ENCODE assay signal across 8 cellular contexts in the genomic region with DNA sequence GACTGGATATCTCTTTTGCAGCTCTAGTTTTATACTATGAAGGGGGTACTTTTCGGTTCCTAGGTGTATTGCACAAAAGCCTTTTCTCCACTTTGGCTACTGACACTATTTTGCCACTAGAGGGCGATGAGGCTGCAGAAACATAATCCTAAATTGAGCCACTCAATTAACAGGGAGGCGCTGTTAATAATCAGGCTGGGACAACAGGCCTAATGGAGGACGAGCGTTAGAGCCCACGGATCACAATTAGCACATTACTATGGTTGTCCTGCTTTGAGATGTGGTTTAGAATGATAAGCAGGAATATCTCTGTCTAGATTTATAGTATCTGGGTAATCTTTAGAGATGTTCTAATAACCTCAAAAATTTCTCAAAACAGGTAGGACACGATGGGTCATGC.
DNase-seq lines count a peak whose midpoint lies in the region; ATAC-seq and TF ChIP-seq lines count a peak whose summit lies in the region.

No MANE protein-coding gene starts in this region.

- peak; percentile 70 for ATAC-seq in GM23338

- TF ChIP-seq CTCF in GM10248 (IDR thresholded peaks at IDR 0.05; ENCODE audit: control extremely low read depth, extremely low read depth, low read depth, missing control alignments) (peak; percentile 92), GM23338 (conservative IDR thresholded peaks at IDR 0.05; ENCODE audit: low read depth in 2 of 2) (peak; percentile 95 to 99), glutamatergic neuron (IDR thresholded peaks at IDR 0.05; ENCODE audit: partially characterized antibody, unreplicated experiment) (peak; percentile 90)

- H2AFZ ChIP-seq in GM23338: no peak overlapping the region

- H3K27ac Mint-ChIP-seq in GM23338: no peak overlapping the region
- H3K27ac Mint-ChIP-seq in glutamatergic neuron (ENCODE audit: unreplicated experiment): no peak overlapping the region

- H3K4me1 Mint-ChIP-seq in GM23338: peaks cover 31% of the 10 kb centered on the region
- H3K4me1 Mint-ChIP-seq in glutamatergic neuron (ENCODE audit: low read depth, unreplicated experiment): peaks cover 10% of the 10 kb centered on the region

- peaks cover 41% of the 10 kb centered on the region for H3K4me1 ChIP-seq in GM23338 (ENCODE audit: insufficient read depth)

- no peaks in the 10 kb centered on the region for H3K79me2 ChIP-seq in GM23338 (replicated peaks; ENCODE audit: insufficient read depth)

- no peaks in the 10 kb centered on the region for H3K36me3 ChIP-seq in GM23338 (ENCODE audit: insufficient read depth)

- H3K4me2 ChIP-seq in GM23338: no peak overlapping the region

- POLR2A ChIA-PET in GM10248 (lab: Yijun Ruan, JAX): interaction anchor here (4.7 kb wide), 1 partner anchor 62 kb away, joined by 31 read pairs; a partner anchor contains a TSS

- no peak overlapping the region for H3K27ac ChIP-seq in GM23338 (ENCODE audit: low read depth)

- H3K4me3 Mint-ChIP-seq in GM23338: no peak overlapping the region
- H3K4me3 Mint-ChIP-seq in glutamatergic neuron (ENCODE audit: unreplicated experiment): no peak overlapping the region

- H3K27me3 Mint-ChIP-seq in GM23338 (ENCODE audit: insufficient read depth, low read depth, poor library complexity) (no peaks in the 10 kb centered on the region), glutamatergic neuron (ENCODE audit: unreplicated experiment) (no peaks in the 10 kb centered on the region)

- no peaks in the 10 kb centered on the region for H3K27me3 ChIP-seq in GM23338 (ENCODE audit: insufficient read depth)

- DNase-seq in GM10248 (ENCODE audit: extremely low spot score): peak; percentile 72
- peak; percentile 91 for DNase-seq in GM23338 (ENCODE audit: low spot score)
- peak; percentile 74 for DNase-seq in LoVo (ENCODE audit: low spot score)
- peak; percentile 72 for DNase-seq in RPMI7951 (ENCODE audit: low read depth)
- DNase-seq in activated gamma-delta T cell treated with anti-CD3 and anti-CD28 coated beads, Interleukin-2, amount 50 U/mL, for 16 hours (ENCODE audit: low read depth): peak; percentile 29
- DNase-seq in glutamatergic neuron: peak; percentile 33
- peak; percentile 61 for DNase-seq in renal cortical epithelial cell (ENCODE audit: low read depth)
- no peak for DNase-seq in NK-92 (lab: John Stamatoyannopoulos, UW; ENCODE audit: unreplicated experiment)

- no peaks in the 10 kb centered on the region for H4K20me1 ChIP-seq in GM23338 (replicated peaks; ENCODE audit: insufficient read depth)

- CTCF ChIA-PET in GM10248 (lab: Yijun Ruan, JAX): interaction anchor here (0.6 to 5.5 kb wide), 32 partner anchors 9 to 577 kb away, joined by 3 to 56 read pairs (median 4); a partner anchor contains a TSS

- H3F3A ChIP-seq in GM23338 (replicated peaks; ENCODE audit: low read depth): no peaks in the 10 kb centered on the region

- no peaks in the 10 kb centered on the region for H3K9me2 ChIP-seq in GM23338 (ENCODE audit: insufficient read depth)

- no peaks in the 10 kb centered on the region for H3K36me3 Mint-ChIP-seq in GM23338 (ENCODE audit: low read depth)
- no peaks in the 10 kb centered on the region for H3K36me3 Mint-ChIP-seq in glutamatergic neuron (ENCODE audit: unreplicated experiment)

- H3K9me3 Mint-ChIP-seq in GM23338 (peaks cover 5% of the 10 kb centered on the region; the same call in 2 of the 3 replicates), glutamatergic neuron (ENCODE audit: unreplicated experiment) (no peaks in the 10 kb centered on the region)

- no peak overlapping the region for H3K4me3 ChIP-seq in GM23338

TF ChIP-seq in GM23338, 12 proteins besides CTCF, POLR2A, EP300 and RAD21 (continues in another document):
- TF ChIP-seq ZNF331 (CRISPR knock-in tag; IDR thresholded peaks at IDR 0.05; ENCODE audit: low read depth) (no peak), STAT1 (IDR thresholded peaks at IDR 0.05; ENCODE audit: unreplicated experiment) (no peak), EZH2phosphoT487 (IDR thresholded peaks at IDR 0.05; ENCODE audit: unreplicated experiment) (no peak)
- TF ChIP-seq, protein P1, sequence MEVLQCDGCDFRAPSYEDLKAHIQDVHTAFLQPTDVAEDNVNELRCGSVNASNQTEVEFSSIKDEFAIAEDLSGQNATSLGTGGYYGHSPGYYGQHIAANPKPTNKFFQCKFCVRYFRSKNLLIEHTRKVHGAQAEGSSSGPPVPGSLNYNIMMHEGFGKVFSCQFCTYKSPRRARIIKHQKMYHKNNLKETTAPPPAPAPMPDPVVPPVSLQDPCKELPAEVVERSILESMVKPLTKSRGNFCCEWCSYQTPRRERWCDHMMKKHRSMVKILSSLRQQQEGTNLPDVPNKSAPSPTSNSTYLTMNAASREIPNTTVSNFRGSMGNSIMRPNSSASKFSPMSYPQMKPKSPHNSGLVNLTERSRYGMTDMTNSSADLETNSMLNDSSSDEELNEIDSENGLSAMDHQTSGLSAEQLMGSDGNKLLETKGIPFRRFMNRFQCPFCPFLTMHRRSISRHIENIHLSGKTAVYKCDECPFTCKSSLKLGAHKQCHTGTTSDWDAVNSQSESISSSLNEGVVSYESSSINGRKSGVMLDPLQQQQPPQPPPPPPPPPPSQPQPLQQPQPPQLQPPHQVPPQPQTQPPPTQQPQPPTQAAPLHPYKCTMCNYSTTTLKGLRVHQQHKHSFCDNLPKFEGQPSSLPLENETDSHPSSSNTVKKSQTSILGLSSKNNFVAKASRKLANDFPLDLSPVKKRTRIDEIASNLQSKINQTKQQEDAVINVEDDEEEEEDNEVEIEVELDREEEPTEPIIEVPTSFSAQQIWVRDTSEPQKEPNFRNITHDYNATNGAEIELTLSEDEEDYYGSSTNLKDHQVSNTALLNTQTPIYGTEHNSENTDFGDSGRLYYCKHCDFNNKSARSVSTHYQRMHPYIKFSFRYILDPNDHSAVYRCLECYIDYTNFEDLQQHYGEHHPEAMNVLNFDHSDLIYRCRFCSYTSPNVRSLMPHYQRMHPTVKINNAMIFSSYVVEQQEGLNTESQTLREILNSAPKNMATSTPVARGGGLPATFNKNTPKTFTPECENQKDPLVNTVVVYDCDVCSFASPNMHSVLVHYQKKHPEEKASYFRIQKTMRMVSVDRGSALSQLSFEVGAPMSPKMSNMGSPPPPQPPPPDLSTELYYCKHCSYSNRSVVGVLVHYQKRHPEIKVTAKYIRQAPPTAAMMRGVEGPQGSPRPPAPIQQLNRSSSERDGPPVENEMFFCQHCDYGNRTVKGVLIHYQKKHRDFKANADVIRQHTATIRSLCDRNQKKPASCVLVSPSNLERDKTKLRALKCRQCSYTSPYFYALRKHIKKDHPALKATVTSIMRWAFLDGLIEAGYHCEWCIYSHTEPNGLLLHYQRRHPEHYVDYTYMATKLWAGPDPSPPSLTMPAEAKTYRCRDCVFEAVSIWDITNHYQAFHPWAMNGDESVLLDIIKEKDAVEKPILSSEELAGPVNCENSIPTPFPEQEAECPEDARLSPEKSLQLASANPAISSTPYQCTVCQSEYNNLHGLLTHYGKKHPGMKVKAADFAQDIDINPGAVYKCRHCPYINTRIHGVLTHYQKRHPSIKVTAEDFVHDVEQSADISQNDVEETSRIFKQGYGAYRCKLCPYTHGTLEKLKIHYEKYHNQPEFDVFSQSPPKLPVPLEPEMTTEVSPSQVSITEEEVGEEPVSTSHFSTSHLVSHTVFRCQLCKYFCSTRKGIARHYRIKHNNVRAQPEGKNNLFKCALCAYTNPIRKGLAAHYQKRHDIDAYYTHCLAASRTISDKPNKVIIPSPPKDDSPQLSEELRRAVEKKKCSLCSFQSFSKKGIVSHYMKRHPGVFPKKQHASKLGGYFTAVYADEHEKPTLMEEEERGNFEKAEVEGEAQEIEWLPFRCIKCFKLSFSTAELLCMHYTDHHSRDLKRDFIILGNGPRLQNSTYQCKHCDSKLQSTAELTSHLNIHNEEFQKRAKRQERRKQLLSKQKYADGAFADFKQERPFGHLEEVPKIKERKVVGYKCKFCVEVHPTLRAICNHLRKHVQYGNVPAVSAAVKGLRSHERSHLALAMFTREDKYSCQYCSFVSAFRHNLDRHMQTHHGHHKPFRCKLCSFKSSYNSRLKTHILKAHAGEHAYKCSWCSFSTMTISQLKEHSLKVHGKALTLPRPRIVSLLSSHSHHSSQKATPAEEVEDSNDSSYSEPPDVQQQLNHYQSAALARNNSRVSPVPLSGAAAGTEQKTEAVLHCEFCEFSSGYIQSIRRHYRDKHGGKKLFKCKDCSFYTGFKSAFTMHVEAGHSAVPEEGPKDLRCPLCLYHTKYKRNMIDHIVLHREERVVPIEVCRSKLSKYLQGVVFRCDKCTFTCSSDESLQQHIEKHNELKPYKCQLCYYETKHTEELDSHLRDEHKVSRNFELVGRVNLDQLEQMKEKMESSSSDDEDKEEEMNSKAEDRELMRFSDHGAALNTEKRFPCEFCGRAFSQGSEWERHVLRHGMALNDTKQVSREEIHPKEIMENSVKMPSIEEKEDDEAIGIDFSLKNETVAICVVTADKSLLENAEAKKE (CRISPR knock-in tag; IDR thresholded peaks at IDR 0.05): no peak
- TF ChIP-seq, protein P2, sequence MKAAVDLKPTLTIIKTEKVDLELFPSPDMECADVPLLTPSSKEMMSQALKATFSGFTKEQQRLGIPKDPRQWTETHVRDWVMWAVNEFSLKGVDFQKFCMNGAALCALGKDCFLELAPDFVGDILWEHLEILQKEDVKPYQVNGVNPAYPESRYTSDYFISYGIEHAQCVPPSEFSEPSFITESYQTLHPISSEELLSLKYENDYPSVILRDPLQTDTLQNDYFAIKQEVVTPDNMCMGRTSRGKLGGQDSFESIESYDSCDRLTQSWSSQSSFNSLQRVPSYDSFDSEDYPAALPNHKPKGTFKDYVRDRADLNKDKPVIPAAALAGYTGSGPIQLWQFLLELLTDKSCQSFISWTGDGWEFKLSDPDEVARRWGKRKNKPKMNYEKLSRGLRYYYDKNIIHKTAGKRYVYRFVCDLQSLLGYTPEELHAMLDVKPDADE (IDR thresholded peaks at IDR 0.05): no peak
